In the genomic region with DNA sequence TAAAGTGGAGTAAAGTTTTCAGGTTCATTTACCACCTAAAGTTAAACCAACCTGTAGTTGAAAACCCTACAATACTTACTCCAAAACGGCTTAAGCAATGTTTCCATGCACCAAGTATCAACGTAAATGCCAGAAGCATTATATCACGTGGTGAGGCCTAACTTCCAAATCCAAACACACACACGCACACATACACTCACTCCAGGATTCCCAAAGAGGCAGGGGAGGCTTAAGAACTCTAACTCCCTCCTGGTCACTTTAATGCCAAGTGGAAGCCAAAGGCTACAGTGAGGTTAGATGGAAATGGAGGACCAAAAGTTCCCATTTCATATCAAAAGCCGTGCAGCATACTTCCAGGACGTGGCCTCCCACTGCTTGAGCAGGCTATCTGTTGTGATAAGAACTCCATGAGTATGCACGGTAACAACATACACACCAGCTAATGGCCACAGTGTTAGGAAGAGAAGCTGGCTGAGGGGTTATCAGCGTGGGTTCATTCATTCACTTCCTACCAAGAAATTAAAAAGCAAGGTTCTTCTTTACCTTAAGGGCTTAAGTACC, we compare ENCODE assay signal across 25 cellular contexts.
DNase-seq lines count a peak whose midpoint lies in the region; ATAC-seq and TF ChIP-seq lines count a peak whose summit lies in the region.
"Had no signal": no experiment of that assay in that cellular context is flagged by ENCODE, and none has a peak within 500 bp of the region (broad histone marks: within the 10 kb centered on the region; RNA-seq: fewer than 3 reads in every experiment).

No MANE protein-coding gene starts in this region.

- peaks cover 24% of the 10 kb centered on the region for H3K36me3 Mint-ChIP-seq in WTC11
- H3K36me3 Mint-ChIP-seq in progenitor cell of endocrine pancreas (ENCODE audit: insufficient read depth): peaks cover 36% of the 10 kb centered on the region

- H3K4me1 ChIP-seq in HEK293 (ENCODE audit: control insufficient read depth, insufficient read depth, low read length): no peaks in the 10 kb centered on the region; the same call in 1 of the 2 replicates
- H3K4me1 ChIP-seq: upper lobe of right lung had no signal

- no peak overlapping the region for H3K4me3 Mint-ChIP-seq in WTC11
- no peak overlapping the region for H3K4me3 Mint-ChIP-seq in progenitor cell of endocrine pancreas (ENCODE audit: low read depth)
- H3K4me3 Mint-ChIP-seq: activated naive CD8-positive, alpha-beta T cell treated with anti-CD3 and anti-CD28 coated beads, Interleukin-2, amount 10 ng/mL, durations not matched to agents 7 days and 5 days; activated T-helper 1 cell treated with anti-CD3 and anti-CD28 coated beads, Interleukin-12 subunit alpha, Interleukin-12 subunit beta, Interleukin-2, Interleukin-4 antibody, amounts not matched to agents 30 ng/mL and 10 ng/mL and 1 ng/mL, durations not matched to agents 14 hours and 24 hours and 36 hours; CD8-positive, alpha-beta T cell; GM23338; IgD-negative memory B cell; stimulated activated naive CD8-positive, alpha-beta T cell treated with anti-CD3 and anti-CD28 coated beads, Interleukin-15, amount 100 ng/mL, for 72 hours had no signal

- H3K36me3 ChIP-seq in HEK293 (ENCODE audit: control insufficient read depth in 2 of 2, insufficient read depth in 1 of 2, low read length in 2 of 2): peaks cover 0 to 13% of the 10 kb centered on the region in 2 experiments; a peak in 2 of 3 replicates
- H3K36me3 ChIP-seq: neutrophil, upper lobe of right lung had no signal

- TF ChIP-seq CTCF in HEK293 (tag by site-specific recombination; IDR thresholded peaks at IDR 0.05) (no peak), WTC11 (IDR thresholded peaks at IDR 0.05) (no peak), fibroblast of the aortic adventitia (IDR thresholded peaks at IDR 0.05; ENCODE audit: insufficient read depth, low read length) (no peak), progenitor cell of endocrine pancreas (IDR thresholded peaks at IDR 0.05; ENCODE audit: unreplicated experiment) (no peak), GM13976 (IDR thresholded peaks at IDR 0.05; ENCODE audit: borderline replicate concordance, control extremely low read depth, extremely low read depth, insufficient read depth, missing control alignments) (no peak)

- POLR2A ChIA-PET in HEK293 (lab: Yijun Ruan, JAX): no interaction called here
- POLR2A ChIA-PET in WTC11 (lab: Charles Lee): no interaction called here

- H3K4me3 ChIP-seq in HEK293 (ENCODE audit: low read depth, low read length) (no peak overlapping the region), fibroblast of the aortic adventitia (ENCODE audit: low read depth, low read length) (no peak overlapping the region)
- H3K4me3 ChIP-seq: esophagus squamous epithelium, GM23338, mucosa of descending colon, sigmoid colon, upper lobe of right lung had no signal

- no peak for DNase-seq in WTC11 (ENCODE audit: low spot score)
- peak; percentile 41 for DNase-seq in fibroblast of the aortic adventitia (ENCODE audit: low read depth)
- no peak for DNase-seq in progenitor cell of endocrine pancreas (ENCODE audit: low spot score, unreplicated experiment)
- DNase-seq in RKO (ENCODE audit: low spot score): no peak
- DNase-seq in GM13976 (ENCODE audit: low spot score): no peak
- no peak for DNase-seq in NCI-H1694 treated with DMSO at 0.1 percent for 48 hours (lab: John Stamatoyannopoulos, UW)
- DNase-seq: activated CD8-positive, alpha-beta memory T cell treated with anti-CD3 and anti-CD28 coated beads for 24 hours; activated naive CD8-positive, alpha-beta T cell treated with anti-CD3 and anti-CD28 coated beads, Interleukin-2, amount 10 ng/mL, durations not matched to agents 7 days and 5 days; CD8-positive, alpha-beta T cell; DMS79; esophagus squamous epithelium; mucosa of descending colon; NCI-H2081 treated with DMSO at 0.1 percent for 48 hours; NCI-H524 treated with DMSO at 0.1 percent for 48 hours; SHP77 treated with DMSO at 0.1 percent for 48 hours; sigmoid colon; stimulated activated CD4-positive, alpha-beta T cell treated with anti-CD3 and anti-CD28 coated beads, Interleukin-1b, Interleukin-23, amount 100 ng/mL, for 48 hours; stimulated activated naive CD8-positive, alpha-beta T cell treated with anti-CD3 and anti-CD28 coated beads, Interleukin-15, amount 100 ng/mL, for 72 hours; T-helper 1 cell; upper lobe of right lung had no signal

- ATAC-seq in WTC11: no peak
- ATAC-seq: CD8-positive, alpha-beta T cell; GM23338; mucosa of descending colon; stimulated activated naive CD8-positive, alpha-beta T cell treated with anti-CD3 and anti-CD28 coated beads, Interleukin-15, amount 100 ng/mL, for 72 hours; upper lobe of right lung had no signal

- CTCF ChIA-PET in HEK293 (lab: Yijun Ruan, JAX) (no interaction called here), WTC11 (lab: Charles Lee) (interaction anchor here (1.0 kb wide), 1 partner anchor 307 kb away, joined by 3 read pairs; no protein-coding TSS in a partner anchor)

- no peaks in the 10 kb centered on the region for H3K27me3 Mint-ChIP-seq in WTC11 (ENCODE audit: low read depth)
- no peaks in the 10 kb centered on the region for H3K27me3 Mint-ChIP-seq in progenitor cell of endocrine pancreas
- H3K27me3 Mint-ChIP-seq: activated naive CD8-positive, alpha-beta T cell treated with anti-CD3 and anti-CD28 coated beads, Interleukin-2, amount 10 ng/mL, durations not matched to agents 7 days and 5 days; IgD-negative memory B cell; stimulated activated naive CD8-positive, alpha-beta T cell treated with anti-CD3 and anti-CD28 coated beads, Interleukin-15, amount 100 ng/mL, for 72 hours had no signal

- H3K9me3 Mint-ChIP-seq in WTC11: no peaks in the 10 kb centered on the region
- H3K9me3 Mint-ChIP-seq in progenitor cell of endocrine pancreas (ENCODE audit: low read depth): peaks cover 2% of the 10 kb centered on the region
- H3K9me3 Mint-ChIP-seq: GM23338 had no signal

- H3K4me1 Mint-ChIP-seq in WTC11 (peaks cover 4% of the 10 kb centered on the region; the same call in 1 of the 2 replicates), progenitor cell of endocrine pancreas (ENCODE audit: low read depth) (peaks cover 13% of the 10 kb centered on the region)

- no peaks in the 10 kb centered on the region for H3K9me3 ChIP-seq in HEK293 (ENCODE audit: control insufficient read depth, insufficient read depth, low read depth, low read length)
- H3K9me3 ChIP-seq: esophagus squamous epithelium, mucosa of descending colon, neutrophil, sigmoid colon, upper lobe of right lung had no signal

- peak overlapping the region; percentile 38; the same call in 1 of the 2 replicates for H3K27ac Mint-ChIP-seq in WTC11
- H3K27ac Mint-ChIP-seq in progenitor cell of endocrine pancreas: peak overlapping the region; percentile 49
- H3K27ac Mint-ChIP-seq: activated naive CD8-positive, alpha-beta T cell treated with anti-CD3 and anti-CD28 coated beads, Interleukin-2, amount 10 ng/mL, durations not matched to agents 7 days and 5 days; activated T-helper 1 cell treated with anti-CD3 and anti-CD28 coated beads, Interleukin-12 subunit alpha, Interleukin-12 subunit beta, Interleukin-2, Interleukin-4 antibody, amounts not matched to agents 30 ng/mL and 10 ng/mL and 1 ng/mL, durations not matched to agents 14 hours and 24 hours and 36 hours; CD8-positive, alpha-beta T cell; GM23338; IgD-negative memory B cell; stimulated activated naive CD8-positive, alpha-beta T cell treated with anti-CD3 and anti-CD28 coated beads, Interleukin-15, amount 100 ng/mL, for 72 hours had no signal

- in situ Hi-C loops in GM13976 (cut with MboI; ENCODE audit: low sequenced_read_pairs, unreplicated experiment): no loop called here

- H3K27ac ChIP-seq in HEK293 (ENCODE audit: extremely low read depth, low read depth, low read length): no peak overlapping the region
- H3K27ac ChIP-seq: neutrophil, upper lobe of right lung had no signal

TF ChIP-seq in HEK293, 187 proteins besides CTCF, POLR2A, EP300 and RAD21 (continues in another document):
- TF ChIP-seq ZNF600 (tag by site-specific recombination; IDR thresholded peaks at IDR 0.05): peak; percentile 62
- TF ChIP-seq PATZ1 (tag by site-specific recombination; IDR thresholded peaks at IDR 0.05): no peak
- TF ChIP-seq ZNF324 (tag by site-specific recombination; IDR thresholded peaks at IDR 0.05): no peak
- TF ChIP-seq ZIC2 (tag by site-specific recombination; IDR thresholded peaks at IDR 0.05): no peak

TF ChIP-seq in WTC11, 78 proteins besides CTCF, POLR2A, EP300 and RAD21 (continues in another document):
- TF ChIP-seq TCF7 (CRISPR knock-in tag; IDR thresholded peaks at IDR 0.05; ENCODE audit: low read depth): no peak
- TF ChIP-seq USF2 (CRISPR knock-in tag; IDR thresholded peaks at IDR 0.05): no peak
- TF ChIP-seq, protein P1, sequence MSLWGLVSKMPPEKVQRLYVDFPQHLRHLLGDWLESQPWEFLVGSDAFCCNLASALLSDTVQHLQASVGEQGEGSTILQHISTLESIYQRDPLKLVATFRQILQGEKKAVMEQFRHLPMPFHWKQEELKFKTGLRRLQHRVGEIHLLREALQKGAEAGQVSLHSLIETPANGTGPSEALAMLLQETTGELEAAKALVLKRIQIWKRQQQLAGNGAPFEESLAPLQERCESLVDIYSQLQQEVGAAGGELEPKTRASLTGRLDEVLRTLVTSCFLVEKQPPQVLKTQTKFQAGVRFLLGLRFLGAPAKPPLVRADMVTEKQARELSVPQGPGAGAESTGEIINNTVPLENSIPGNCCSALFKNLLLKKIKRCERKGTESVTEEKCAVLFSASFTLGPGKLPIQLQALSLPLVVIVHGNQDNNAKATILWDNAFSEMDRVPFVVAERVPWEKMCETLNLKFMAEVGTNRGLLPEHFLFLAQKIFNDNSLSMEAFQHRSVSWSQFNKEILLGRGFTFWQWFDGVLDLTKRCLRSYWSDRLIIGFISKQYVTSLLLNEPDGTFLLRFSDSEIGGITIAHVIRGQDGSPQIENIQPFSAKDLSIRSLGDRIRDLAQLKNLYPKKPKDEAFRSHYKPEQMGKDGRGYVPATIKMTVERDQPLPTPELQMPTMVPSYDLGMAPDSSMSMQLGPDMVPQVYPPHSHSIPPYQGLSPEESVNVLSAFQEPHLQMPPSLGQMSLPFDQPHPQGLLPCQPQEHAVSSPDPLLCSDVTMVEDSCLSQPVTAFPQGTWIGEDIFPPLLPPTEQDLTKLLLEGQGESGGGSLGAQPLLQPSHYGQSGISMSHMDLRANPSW (CRISPR knock-in tag; conservative IDR thresholded peaks at IDR 0.05; ENCODE audit: low read depth): no peak
- TF ChIP-seq ZNF138 (CRISPR knock-in tag; conservative IDR thresholded peaks at IDR 0.05): no peak
- no peak for TF ChIP-seq RELA (CRISPR knock-in tag; IDR thresholded peaks at IDR 0.05; ENCODE audit: borderline replicate concordance)
